In the genomic region with DNA sequence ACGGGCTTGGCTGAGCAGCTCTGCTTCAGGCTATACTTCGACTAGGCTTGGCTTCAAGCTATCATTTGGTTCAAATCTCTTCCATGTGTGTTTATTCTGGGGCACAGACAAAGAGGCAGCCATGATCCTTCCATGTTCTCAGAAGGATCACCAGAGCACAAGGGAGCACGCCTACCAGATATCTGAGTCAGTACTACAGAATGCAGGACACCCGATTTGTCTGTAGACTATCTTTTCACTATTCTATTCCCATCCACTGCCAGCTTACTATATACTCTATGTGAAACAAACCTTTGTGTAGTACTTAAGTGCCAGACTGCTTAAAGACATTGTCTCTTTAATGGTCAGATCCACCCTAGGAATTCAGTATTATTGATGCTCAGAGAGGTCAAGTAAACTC, we compare ENCODE assay signal across 1 cellular context.
TF ChIP-seq lines count a peak whose summit lies in the region.

No MANE protein-coding gene starts in this region.

TF ChIP-seq in GM23338, 12 proteins besides CTCF, POLR2A, EP300 and RAD21 (continued from another document):
- TF ChIP-seq, protein P1, sequence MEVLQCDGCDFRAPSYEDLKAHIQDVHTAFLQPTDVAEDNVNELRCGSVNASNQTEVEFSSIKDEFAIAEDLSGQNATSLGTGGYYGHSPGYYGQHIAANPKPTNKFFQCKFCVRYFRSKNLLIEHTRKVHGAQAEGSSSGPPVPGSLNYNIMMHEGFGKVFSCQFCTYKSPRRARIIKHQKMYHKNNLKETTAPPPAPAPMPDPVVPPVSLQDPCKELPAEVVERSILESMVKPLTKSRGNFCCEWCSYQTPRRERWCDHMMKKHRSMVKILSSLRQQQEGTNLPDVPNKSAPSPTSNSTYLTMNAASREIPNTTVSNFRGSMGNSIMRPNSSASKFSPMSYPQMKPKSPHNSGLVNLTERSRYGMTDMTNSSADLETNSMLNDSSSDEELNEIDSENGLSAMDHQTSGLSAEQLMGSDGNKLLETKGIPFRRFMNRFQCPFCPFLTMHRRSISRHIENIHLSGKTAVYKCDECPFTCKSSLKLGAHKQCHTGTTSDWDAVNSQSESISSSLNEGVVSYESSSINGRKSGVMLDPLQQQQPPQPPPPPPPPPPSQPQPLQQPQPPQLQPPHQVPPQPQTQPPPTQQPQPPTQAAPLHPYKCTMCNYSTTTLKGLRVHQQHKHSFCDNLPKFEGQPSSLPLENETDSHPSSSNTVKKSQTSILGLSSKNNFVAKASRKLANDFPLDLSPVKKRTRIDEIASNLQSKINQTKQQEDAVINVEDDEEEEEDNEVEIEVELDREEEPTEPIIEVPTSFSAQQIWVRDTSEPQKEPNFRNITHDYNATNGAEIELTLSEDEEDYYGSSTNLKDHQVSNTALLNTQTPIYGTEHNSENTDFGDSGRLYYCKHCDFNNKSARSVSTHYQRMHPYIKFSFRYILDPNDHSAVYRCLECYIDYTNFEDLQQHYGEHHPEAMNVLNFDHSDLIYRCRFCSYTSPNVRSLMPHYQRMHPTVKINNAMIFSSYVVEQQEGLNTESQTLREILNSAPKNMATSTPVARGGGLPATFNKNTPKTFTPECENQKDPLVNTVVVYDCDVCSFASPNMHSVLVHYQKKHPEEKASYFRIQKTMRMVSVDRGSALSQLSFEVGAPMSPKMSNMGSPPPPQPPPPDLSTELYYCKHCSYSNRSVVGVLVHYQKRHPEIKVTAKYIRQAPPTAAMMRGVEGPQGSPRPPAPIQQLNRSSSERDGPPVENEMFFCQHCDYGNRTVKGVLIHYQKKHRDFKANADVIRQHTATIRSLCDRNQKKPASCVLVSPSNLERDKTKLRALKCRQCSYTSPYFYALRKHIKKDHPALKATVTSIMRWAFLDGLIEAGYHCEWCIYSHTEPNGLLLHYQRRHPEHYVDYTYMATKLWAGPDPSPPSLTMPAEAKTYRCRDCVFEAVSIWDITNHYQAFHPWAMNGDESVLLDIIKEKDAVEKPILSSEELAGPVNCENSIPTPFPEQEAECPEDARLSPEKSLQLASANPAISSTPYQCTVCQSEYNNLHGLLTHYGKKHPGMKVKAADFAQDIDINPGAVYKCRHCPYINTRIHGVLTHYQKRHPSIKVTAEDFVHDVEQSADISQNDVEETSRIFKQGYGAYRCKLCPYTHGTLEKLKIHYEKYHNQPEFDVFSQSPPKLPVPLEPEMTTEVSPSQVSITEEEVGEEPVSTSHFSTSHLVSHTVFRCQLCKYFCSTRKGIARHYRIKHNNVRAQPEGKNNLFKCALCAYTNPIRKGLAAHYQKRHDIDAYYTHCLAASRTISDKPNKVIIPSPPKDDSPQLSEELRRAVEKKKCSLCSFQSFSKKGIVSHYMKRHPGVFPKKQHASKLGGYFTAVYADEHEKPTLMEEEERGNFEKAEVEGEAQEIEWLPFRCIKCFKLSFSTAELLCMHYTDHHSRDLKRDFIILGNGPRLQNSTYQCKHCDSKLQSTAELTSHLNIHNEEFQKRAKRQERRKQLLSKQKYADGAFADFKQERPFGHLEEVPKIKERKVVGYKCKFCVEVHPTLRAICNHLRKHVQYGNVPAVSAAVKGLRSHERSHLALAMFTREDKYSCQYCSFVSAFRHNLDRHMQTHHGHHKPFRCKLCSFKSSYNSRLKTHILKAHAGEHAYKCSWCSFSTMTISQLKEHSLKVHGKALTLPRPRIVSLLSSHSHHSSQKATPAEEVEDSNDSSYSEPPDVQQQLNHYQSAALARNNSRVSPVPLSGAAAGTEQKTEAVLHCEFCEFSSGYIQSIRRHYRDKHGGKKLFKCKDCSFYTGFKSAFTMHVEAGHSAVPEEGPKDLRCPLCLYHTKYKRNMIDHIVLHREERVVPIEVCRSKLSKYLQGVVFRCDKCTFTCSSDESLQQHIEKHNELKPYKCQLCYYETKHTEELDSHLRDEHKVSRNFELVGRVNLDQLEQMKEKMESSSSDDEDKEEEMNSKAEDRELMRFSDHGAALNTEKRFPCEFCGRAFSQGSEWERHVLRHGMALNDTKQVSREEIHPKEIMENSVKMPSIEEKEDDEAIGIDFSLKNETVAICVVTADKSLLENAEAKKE (CRISPR knock-in tag; IDR thresholded peaks at IDR 0.05): no peak
- TF ChIP-seq ZNF331 (CRISPR knock-in tag; IDR thresholded peaks at IDR 0.05; ENCODE audit: low read depth) (no peak), NANOG (IDR thresholded peaks at IDR 0.05; ENCODE audit: borderline replicate concordance) (no peak), ZNF114 (CRISPR knock-in tag; IDR thresholded peaks at IDR 0.05) (no peak), POLR2AphosphoS5 (IDR thresholded peaks at IDR 0.05; ENCODE audit: low read depth) (no peak), EZH2phosphoT487 (IDR thresholded peaks at IDR 0.05; ENCODE audit: unreplicated experiment) (no peak), JUNB (IDR thresholded peaks at IDR 0.05; ENCODE audit: unreplicated experiment) (no peak), EZH2 (IDR thresholded peaks at IDR 0.05; ENCODE audit: low read depth, unreplicated experiment) (no peak), STAT1 (IDR thresholded peaks at IDR 0.05; ENCODE audit: unreplicated experiment) (no peak)
- TF ChIP-seq, protein P2, sequence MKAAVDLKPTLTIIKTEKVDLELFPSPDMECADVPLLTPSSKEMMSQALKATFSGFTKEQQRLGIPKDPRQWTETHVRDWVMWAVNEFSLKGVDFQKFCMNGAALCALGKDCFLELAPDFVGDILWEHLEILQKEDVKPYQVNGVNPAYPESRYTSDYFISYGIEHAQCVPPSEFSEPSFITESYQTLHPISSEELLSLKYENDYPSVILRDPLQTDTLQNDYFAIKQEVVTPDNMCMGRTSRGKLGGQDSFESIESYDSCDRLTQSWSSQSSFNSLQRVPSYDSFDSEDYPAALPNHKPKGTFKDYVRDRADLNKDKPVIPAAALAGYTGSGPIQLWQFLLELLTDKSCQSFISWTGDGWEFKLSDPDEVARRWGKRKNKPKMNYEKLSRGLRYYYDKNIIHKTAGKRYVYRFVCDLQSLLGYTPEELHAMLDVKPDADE (IDR thresholded peaks at IDR 0.05): no peak
- TF ChIP-seq, protein P3, sequence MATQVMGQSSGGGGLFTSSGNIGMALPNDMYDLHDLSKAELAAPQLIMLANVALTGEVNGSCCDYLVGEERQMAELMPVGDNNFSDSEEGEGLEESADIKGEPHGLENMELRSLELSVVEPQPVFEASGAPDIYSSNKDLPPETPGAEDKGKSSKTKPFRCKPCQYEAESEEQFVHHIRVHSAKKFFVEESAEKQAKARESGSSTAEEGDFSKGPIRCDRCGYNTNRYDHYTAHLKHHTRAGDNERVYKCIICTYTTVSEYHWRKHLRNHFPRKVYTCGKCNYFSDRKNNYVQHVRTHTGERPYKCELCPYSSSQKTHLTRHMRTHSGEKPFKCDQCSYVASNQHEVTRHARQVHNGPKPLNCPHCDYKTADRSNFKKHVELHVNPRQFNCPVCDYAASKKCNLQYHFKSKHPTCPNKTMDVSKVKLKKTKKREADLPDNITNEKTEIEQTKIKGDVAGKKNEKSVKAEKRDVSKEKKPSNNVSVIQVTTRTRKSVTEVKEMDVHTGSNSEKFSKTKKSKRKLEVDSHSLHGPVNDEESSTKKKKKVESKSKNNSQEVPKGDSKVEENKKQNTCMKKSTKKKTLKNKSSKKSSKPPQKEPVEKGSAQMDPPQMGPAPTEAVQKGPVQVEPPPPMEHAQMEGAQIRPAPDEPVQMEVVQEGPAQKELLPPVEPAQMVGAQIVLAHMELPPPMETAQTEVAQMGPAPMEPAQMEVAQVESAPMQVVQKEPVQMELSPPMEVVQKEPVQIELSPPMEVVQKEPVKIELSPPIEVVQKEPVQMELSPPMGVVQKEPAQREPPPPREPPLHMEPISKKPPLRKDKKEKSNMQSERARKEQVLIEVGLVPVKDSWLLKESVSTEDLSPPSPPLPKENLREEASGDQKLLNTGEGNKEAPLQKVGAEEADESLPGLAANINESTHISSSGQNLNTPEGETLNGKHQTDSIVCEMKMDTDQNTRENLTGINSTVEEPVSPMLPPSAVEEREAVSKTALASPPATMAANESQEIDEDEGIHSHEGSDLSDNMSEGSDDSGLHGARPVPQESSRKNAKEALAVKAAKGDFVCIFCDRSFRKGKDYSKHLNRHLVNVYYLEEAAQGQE (IDR thresholded peaks at IDR 0.05; ENCODE audit: unreplicated experiment): no peak
